In the genomic region with DNA sequence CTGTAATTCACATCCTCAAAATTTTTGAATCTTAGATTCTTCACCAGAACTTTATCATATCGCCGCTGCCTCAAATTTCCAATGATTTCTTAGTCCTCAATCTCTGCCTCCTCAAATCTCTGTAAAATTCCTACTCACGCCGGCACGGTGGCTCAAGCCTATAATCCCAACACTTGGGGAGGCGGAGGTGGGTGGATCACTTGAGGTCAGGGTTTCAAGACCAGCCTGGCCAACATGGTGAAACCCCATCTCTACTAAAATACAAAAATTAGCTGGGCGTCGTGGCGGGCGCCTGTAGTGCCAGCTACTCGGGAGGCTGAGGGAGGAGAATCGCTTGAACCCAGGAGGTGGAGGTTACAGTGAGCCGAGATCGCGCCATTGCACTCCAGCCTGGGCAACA, we compare ENCODE assay signal across 8 cellular contexts. TPM values are rescaled to one million over a fixed set of nuclear protein-coding genes. Genes with fewer than 3 reads are reported as not detected.
A peak's percentile ranks its signal among the peaks of the same experiment; 100 is the strongest.
DNase-seq lines count a peak whose midpoint lies in the region; ATAC-seq, FAIRE-seq and TF ChIP-seq lines count a peak whose summit lies in the region.
"Not testable (repeated sequence)": the region's sequence is repeated elsewhere in the genome, so short reads cannot be mapped to it uniquely, and the experiment has no call there.

No MANE protein-coding gene starts in this region.

- TF ChIP-seq RAD21 in A549 (conservative IDR thresholded peaks at IDR 0.05 in 1 of 2, IDR thresholded peaks at IDR 0.05 in 1 of 2): not testable (repeated sequence)

- not testable (repeated sequence) for DNase-seq in A549 (ENCODE audit: low read depth in 1 of 2, low spot score in 1 of 2); GM12864 (ENCODE audit: low read depth); MM.1S; activated B cell treated with CpG ODN at 0.5 μM for 24 hours; activated naive CD8-positive, alpha-beta T cell treated with anti-CD3 and anti-CD28 coated beads for 36 hours; epithelial cell of prostate (ENCODE audit: low read depth, low spot score); mesenchymal stem cell; retinal pigment epithelial cell (ENCODE audit: low read depth)

- not testable (repeated sequence) for H3K4ac ChIP-seq in mesenchymal stem cell (ENCODE audit: low read depth in 1 of 2, low read length in 2 of 2)

- H2BK120ac ChIP-seq in mesenchymal stem cell (ENCODE audit: low read depth, low read length): not testable (repeated sequence)

- H4K91ac ChIP-seq in mesenchymal stem cell (ENCODE audit: low read length): not testable (repeated sequence)

- not testable (repeated sequence) for H4K8ac ChIP-seq in mesenchymal stem cell (ENCODE audit: low read length)

- not testable (repeated sequence) for TF ChIP-seq POLR2A in A549 (IDR thresholded peaks at IDR 0.05; ENCODE audit: low read length)

- not testable (repeated sequence) for H3K79me1 ChIP-seq in mesenchymal stem cell (replicated peaks; ENCODE audit: low read length, poor library complexity, severe bottlenecking)

- intact Hi-C loops in activated B cell treated with CpG ODN at 0.5 μM for 24 hours (cut with micrococcal nuclease): loop anchor here (5.0 to 10.0 kb wide), 2 partner anchors 457 to 790 kb away; partner anchors contain the start of genes ATP5MC1 and KPNB1

- not testable (repeated sequence) for H3K27me3 ChIP-seq in MM.1S (replicated peaks; ENCODE audit: insufficient read depth, low read length); mesenchymal stem cell (ENCODE audit: control insufficient read depth in 1 of 2, insufficient read depth in 1 of 2, low read length in 2 of 2)

- H2BK12ac ChIP-seq in mesenchymal stem cell (ENCODE audit: low read length in 2 of 2): not testable (repeated sequence)

- FAIRE-seq in A549 (lab: Jason Lieb, UNC): not testable (repeated sequence)

- not testable (repeated sequence) for H3K9me2 ChIP-seq in MM.1S (replicated peaks; ENCODE audit: insufficient read depth, low read length)

- not testable (repeated sequence) for ATAC-seq in A549; activated B cell treated with CpG ODN at 0.5 μM for 24 hours (ENCODE audit: low read depth)

- not testable (repeated sequence) for TF ChIP-seq EP300 in A549 (IDR thresholded peaks at IDR 0.05)

- H3K79me2 ChIP-seq in MM.1S (ENCODE audit: low read length): peaks cover 41% of the 10 kb centered on the region

- H3K9me3 ChIP-seq in A549; MM.1S (replicated peaks; ENCODE audit: insufficient read depth, low read length); mesenchymal stem cell (ENCODE audit: control insufficient read depth, low read length): not testable (repeated sequence)

- H3K4me2 ChIP-seq in A549 (peak overlapping the region; percentile 91), MM.1S (ENCODE audit: low read depth, low read length) (peak overlapping the region; percentile 96)
- H3K4me2 ChIP-seq in mesenchymal stem cell (ENCODE audit: low read length, poor library complexity, severe bottlenecking): not testable (repeated sequence)

- not testable (repeated sequence) for H3K14ac ChIP-seq in mesenchymal stem cell (ENCODE audit: low read length in 2 of 2)

- peak overlapping the region; percentile 94 for H3K4me3 Mint-ChIP-seq in activated B cell treated with CpG ODN at 0.5 μM for 24 hours
- peak overlapping the region; percentile 68 for H3K4me3 Mint-ChIP-seq in activated naive CD8-positive, alpha-beta T cell treated with anti-CD3 and anti-CD28 coated beads for 36 hours

- H3K36me3 Mint-ChIP-seq in activated B cell treated with CpG ODN at 0.5 μM for 24 hours (ENCODE audit: low read depth); activated naive CD8-positive, alpha-beta T cell treated with anti-CD3 and anti-CD28 coated beads for 36 hours: not testable (repeated sequence)

- not testable (repeated sequence) for H3K27me3 Mint-ChIP-seq in activated B cell treated with CpG ODN at 0.5 μM for 24 hours; activated naive CD8-positive, alpha-beta T cell treated with anti-CD3 and anti-CD28 coated beads for 36 hours

- POLR2A ChIA-PET in A549 (lab: Yijun Ruan, JAX) (interaction anchor here (0.6 kb wide), 1 partner anchor 455 kb away, joined by 3 read pairs; no protein-coding TSS in a partner anchor), activated B cell treated with CpG ODN at 0.5 μM for 24 hours (lab: Charles Lee) (interaction anchor here (0.6 to 5.7 kb wide), 3 partner anchors 10 to 799 kb away, joined by 3 to 83 read pairs (median 3); no protein-coding TSS in a partner anchor)

- not testable (repeated sequence) for H3K36me3 ChIP-seq in MM.1S (replicated peaks; ENCODE audit: insufficient read depth, low read length); mesenchymal stem cell (ENCODE audit: control insufficient read depth in 1 of 2, insufficient read depth in 2 of 2, low read depth in 1 of 2, low read length in 2 of 2)

- not testable (repeated sequence) for H4K20me1 ChIP-seq in MM.1S (ENCODE audit: insufficient read depth, low read length)

- peak overlapping the region; percentile 92 for H3K27ac Mint-ChIP-seq in activated B cell treated with CpG ODN at 0.5 μM for 24 hours
- not testable (repeated sequence) for H3K27ac Mint-ChIP-seq in activated naive CD8-positive, alpha-beta T cell treated with anti-CD3 and anti-CD28 coated beads for 36 hours

- not testable (repeated sequence) for H2AK5ac ChIP-seq in mesenchymal stem cell (ENCODE audit: low read length, severe bottlenecking)

- peaks cover 26% of the 10 kb centered on the region for H3F3A ChIP-seq in MM.1S (ENCODE audit: insufficient read depth, low read length)

- H3K4me3 ChIP-seq in A549 (peak overlapping the region; percentile 76), GM12864 (ENCODE audit: low read depth, low read length) (peak overlapping the region; percentile 95; the same call in 1 of the 2 replicates), MM.1S (ENCODE audit: low read length) (peak overlapping the region; percentile 96), mesenchymal stem cell (ENCODE audit: insufficient read depth in 1 of 2, low read depth in 1 of 2, low read length in 2 of 2) (peak overlapping the region in 1 of 2 experiments; percentile 98), retinal pigment epithelial cell (ENCODE audit: low read length) (peak overlapping the region; percentile 85)

- not testable (repeated sequence) for H3K18ac ChIP-seq in mesenchymal stem cell (ENCODE audit: low read depth in 1 of 2, low read length in 2 of 2)

- H2BK5ac ChIP-seq in mesenchymal stem cell (ENCODE audit: low read depth, low read length, poor library complexity, severe bottlenecking): not testable (repeated sequence)

- H3K23ac ChIP-seq in mesenchymal stem cell (ENCODE audit: low read length in 2 of 2): not testable (repeated sequence)

- H3K9me3 Mint-ChIP-seq in activated B cell treated with CpG ODN at 0.5 μM for 24 hours; activated naive CD8-positive, alpha-beta T cell treated with anti-CD3 and anti-CD28 coated beads for 36 hours: not testable (repeated sequence)

- peak overlapping the region; percentile 49; the same call in 1 of the 2 replicates for H2AFZ ChIP-seq in MM.1S (ENCODE audit: low read length)
- H2AFZ ChIP-seq in mesenchymal stem cell (ENCODE audit: low read depth, low read length): not testable (repeated sequence)

- TF ChIP-seq CTCF in A549 (IDR thresholded peaks at IDR 0.05); GM12864 (IDR thresholded peaks at IDR 0.05; ENCODE audit: low read depth, low read length, missing control alignments); MM.1S (IDR thresholded peaks at IDR 0.05; ENCODE audit: low read length); activated B cell treated with CpG ODN at 0.5 μM for 24 hours (IDR thresholded peaks at IDR 0.05); retinal pigment epithelial cell (conservative IDR thresholded peaks at IDR 0.05; ENCODE audit: low read depth, low read length): not testable (repeated sequence)

- not testable (repeated sequence) for H2BK15ac ChIP-seq in mesenchymal stem cell (ENCODE audit: low read depth, poor library complexity, severe bottlenecking)

- CTCF ChIA-PET in A549 (lab: Yijun Ruan, JAX): interaction anchor here (0.6 to 10.3 kb wide), 5 partner anchors 10 to 1041 kb away, joined by 3 to 79 read pairs (median 9); no protein-coding TSS in a partner anchor
- CTCF ChIA-PET in activated B cell treated with CpG ODN at 0.5 μM for 24 hours (lab: Charles Lee): interaction anchor here (1.2 kb wide), 2 partner anchors 9 to 155 kb away, joined by 3 to 6 read pairs; no protein-coding TSS in a partner anchor

- H3K4me1 Mint-ChIP-seq in activated B cell treated with CpG ODN at 0.5 μM for 24 hours: peaks cover 55% of the 10 kb centered on the region
- H3K4me1 Mint-ChIP-seq in activated naive CD8-positive, alpha-beta T cell treated with anti-CD3 and anti-CD28 coated beads for 36 hours: peaks cover 25% of the 10 kb centered on the region

- H3K9ac ChIP-seq in MM.1S (ENCODE audit: low read length) (peak overlapping the region; percentile 34; the same call in 1 of the 2 replicates), mesenchymal stem cell (ENCODE audit: low read length) (peak overlapping the region; percentile 94)

- H3K27ac ChIP-seq in A549 (peak overlapping the region; percentile 89 to 90), MM.1S (ENCODE audit: low read length) (peak overlapping the region; percentile 73; the same call in 1 of the 2 replicates), epithelial cell of prostate (peak overlapping the region; percentile 86)
- not testable (repeated sequence) for H3K27ac ChIP-seq in mesenchymal stem cell (ENCODE audit: low read length, poor library complexity, severe bottlenecking)

- peaks cover 19% of the 10 kb centered on the region for H3K4me1 ChIP-seq in A549
- peaks cover 14% of the 10 kb centered on the region for H3K4me1 ChIP-seq in MM.1S (ENCODE audit: low read length)
- peaks cover 10% of the 10 kb centered on the region for H3K4me1 ChIP-seq in mesenchymal stem cell (ENCODE audit: control insufficient read depth, insufficient read depth, low read depth, low read length)

- WGBS in A549 (ENCODE audit: missing lambda C conversion rate): 88% methylated on average over 15 of the region's 15 CpGs
- 97% methylated on average over 15 of the region's 15 CpGs for WGBS in mesenchymal stem cell

RNA-seq across cellular contexts. Expression of gene CBX1, which starts 0.8 kb away (rescaled TPM):
- polyA plus RNA-seq in A549 (2011; rRNA removed): 69.6 and 84.4 TPM in 2 replicates
- polyA plus RNA-seq in A549 (2012; cell fraction: cytosol; rRNA removed): 44.2 and 49.1 TPM in 2 replicates
- 9.9 and 14.7 TPM in 2 replicates for polyA plus RNA-seq in A549 (2012; cell fraction: nucleus; rRNA removed)
- polyA plus RNA-seq in A549 (2017; fragmentation: RNase III; extraction: RNeasy Plus Mini Kit Qiagen cat#74134 plus additional on column Dnase treatment): 155 to 173 TPM (median 170 TPM) in 3 replicates
- polyA minus RNA-seq in A549 (2011; rRNA and poly(A)+ RNA removed): 12.4 and 12.7 TPM in 2 replicates
- 46.0 and 49.5 TPM in 2 replicates for total RNA-seq in activated B cell treated with CpG ODN at 0.5 μM for 24 hours
- total RNA-seq in activated naive CD8-positive, alpha-beta T cell treated with anti-CD3 and anti-CD28 coated beads for 36 hours: 10 to 100 TPM; 60.3 to 60.5 TPM
- 52.3 TPM for polyA plus RNA-seq in mesenchymal stem cell (2013, experiment 1 of 2)
- 51.7 TPM for polyA plus RNA-seq in mesenchymal stem cell (2013, experiment 2 of 2)

RNA-seq across cellular contexts. Expression of gene SNX11, which starts 5.5 kb away (rescaled TPM):
- 28.4 and 30.9 TPM in 2 replicates for polyA plus RNA-seq in A549 (2011; rRNA removed)
- polyA plus RNA-seq in A549 (2012; cell fraction: cytosol; rRNA removed): 13.8 and 17.9 TPM in 2 replicates
- 9.8 and 18.7 TPM in 2 replicates for polyA plus RNA-seq in A549 (2012; cell fraction: nucleus; rRNA removed)
- polyA plus RNA-seq in A549 (2017; fragmentation: RNase III; extraction: RNeasy Plus Mini Kit Qiagen cat#74134 plus additional on column Dnase treatment): 22.2 to 23.5 TPM (median 22.3 TPM) in 3 replicates
- 22.6 and 29.9 TPM in 2 replicates for polyA minus RNA-seq in A549 (2011; rRNA and poly(A)+ RNA removed)
- 129 and 145 TPM in 2 replicates for total RNA-seq in activated B cell treated with CpG ODN at 0.5 μM for 24 hours
- total RNA-seq in activated naive CD8-positive, alpha-beta T cell treated with anti-CD3 and anti-CD28 coated beads for 36 hours: 10 to 100 TPM; 32.0 to 33.1 TPM
- 10.8 TPM for polyA plus RNA-seq in mesenchymal stem cell (2013, experiment 1 of 2)
- polyA plus RNA-seq in mesenchymal stem cell (2013, experiment 2 of 2): 11.7 TPM

RNA-seq across cellular contexts. Expression of gene NFE2L1, which starts 53.9 kb away (rescaled TPM):
- polyA plus RNA-seq in A549 (2011; rRNA removed) (241 and 283 TPM in 2 replicates), A549 (2017; fragmentation: RNase III; extraction: RNeasy Plus Mini Kit Qiagen cat#74134 plus additional on column Dnase treatment) (104 to 111 TPM (median 108 TPM) in 3 replicates)
- 75.7 and 97.7 TPM in 2 replicates for polyA plus RNA-seq in A549 (2012; cell fraction: cytosol; rRNA removed)
- polyA plus RNA-seq in A549 (2012; cell fraction: nucleus; rRNA removed): 151 and 159 TPM in 2 replicates
- 151 and 163 TPM in 2 replicates for polyA minus RNA-seq in A549 (2011; rRNA and poly(A)+ RNA removed)
- 127 and 141 TPM in 2 replicates for total RNA-seq in activated B cell treated with CpG ODN at 0.5 μM for 24 hours
- total RNA-seq in activated naive CD8-positive, alpha-beta T cell treated with anti-CD3 and anti-CD28 coated beads for 36 hours: 10 to 100 TPM; 99.0 to 99.7 TPM
- 172 TPM for polyA plus RNA-seq in mesenchymal stem cell (2013, experiment 1 of 2)
- 169 TPM for polyA plus RNA-seq in mesenchymal stem cell (2013, experiment 2 of 2)
